Comparison of ENCODE assay signal across 15 cellular contexts in genomic region chr19:17332360-17332676, GRCh38.
"Had no signal": no experiment of that assay in that cellular context is flagged by ENCODE, and none has a peak within 500 bp of the region (broad histone marks: within the 10 kb centered on the region; RNA-seq: fewer than 3 reads in every experiment).

No MANE protein-coding gene starts in this region.

- H3K27ac ChIP-seq: body of pancreas, foreskin keratinocyte, lower lobe of right lung, pancreas, psoas muscle, right atrium auricular region, spleen had no signal

- H3K27me3 Mint-ChIP-seq: activated naive CD4-positive, alpha-beta T cell treated with anti-CD3 and anti-CD28 coated beads, Interleukin-2, amount 50 U/mL, for 24 hours; T-helper 17 cell had no signal

- H3K4me3 ChIP-seq: body of pancreas, lower lobe of right lung, pancreas, psoas muscle, right atrium auricular region, spleen had no signal

- ATAC-seq: body of pancreas; left lobe of liver; lower lobe of right lung; naive thymus-derived CD4-positive, alpha-beta T cell; pancreas; T-helper 17 cell had no signal

- H3K36me3 Mint-ChIP-seq: activated naive CD4-positive, alpha-beta T cell treated with anti-CD3 and anti-CD28 coated beads, Interleukin-2, amount 50 U/mL, for 24 hours had no signal

- H3K9me3 Mint-ChIP-seq: activated CD4-positive, alpha-beta memory T cell treated with anti-CD3 and anti-CD28 coated beads, Interleukin-2, amount 10 ng/mL, durations not matched to agents 7 days and 5 days; activated CD4-positive, alpha-beta T cell treated with anti-CD3 and anti-CD28 coated beads, Interleukin-2, amount 10 ng/mL, durations not matched to agents 24 days and 14 days; activated naive CD4-positive, alpha-beta T cell treated with anti-CD3 and anti-CD28 coated beads, Interleukin-2, amount 50 U/mL, for 24 hours had no signal

- H3K36me3 ChIP-seq: lower lobe of right lung, pancreas, right atrium auricular region had no signal

- H3K9me3 ChIP-seq: body of pancreas, lower lobe of right lung, pancreas, psoas muscle, right atrium auricular region, spleen had no signal

- H3K27me3 ChIP-seq: body of pancreas, pancreas, right atrium auricular region had no signal

- H3K27ac Mint-ChIP-seq: activated CD4-positive, alpha-beta memory T cell treated with anti-CD3 and anti-CD28 coated beads, Interleukin-2, amount 10 ng/mL, durations not matched to agents 7 days and 5 days; activated CD4-positive, alpha-beta T cell treated with anti-CD3 and anti-CD28 coated beads, Interleukin-2, amount 10 ng/mL, durations not matched to agents 24 days and 14 days; activated naive CD4-positive, alpha-beta T cell treated with anti-CD3 and anti-CD28 coated beads, Interleukin-2, amount 50 U/mL, for 24 hours; T-helper 17 cell had no signal

- H3K4me1 ChIP-seq: foreskin keratinocyte had no signal

- DNase-seq: activated gamma-delta T cell treated with Interleukin-2 at 50 U/mL for 16 hours; effector CD8-positive, alpha-beta T cell; lower lobe of right lung; pancreas; psoas muscle; T-helper 17 cell had no signal
